5 cellular contexts compared by ENCODE assay signal in the genomic region with DNA sequence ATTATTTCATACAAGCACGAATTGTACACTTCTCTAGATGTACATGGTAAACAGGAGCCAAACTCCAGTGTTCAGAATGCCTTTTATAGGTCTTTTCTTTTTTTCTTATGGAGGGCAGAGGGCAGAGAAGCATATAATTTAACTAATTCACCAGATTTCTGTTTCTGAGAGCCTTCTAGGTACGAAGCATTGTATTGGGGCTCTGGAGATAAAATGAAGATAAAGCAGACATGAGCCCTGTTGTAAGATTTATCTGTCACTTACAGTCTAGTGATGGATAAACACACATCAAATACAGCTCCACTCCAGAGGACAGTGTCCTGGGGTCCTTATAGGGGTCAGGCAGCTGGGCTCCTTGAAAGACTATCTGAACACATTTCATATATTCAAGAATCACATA.
"Had no signal": no experiment of that assay in that cellular context is flagged by ENCODE, and none has a peak within 500 bp of the region (broad histone marks: within the 10 kb centered on the region; RNA-seq: fewer than 3 reads in every experiment).

No MANE protein-coding gene starts in this region.

- H3K27ac ChIP-seq: GM23248 had no signal

- H3K9me3 Mint-ChIP-seq: H9 had no signal

- DNase-seq: GM23248, H9, HCEC 1CT, IMR-90 had no signal

- H3K4me3 ChIP-seq: GM23248, K562 had no signal

- H2AFZ ChIP-seq: GM23248 had no signal

- ATAC-seq: K562 had no signal

- H3K9ac ChIP-seq: GM23248 had no signal

- H3K27ac Mint-ChIP-seq: H9 had no signal

- H3K4me3 Mint-ChIP-seq: H9 had no signal
